7 cellular contexts compared by ENCODE assay signal in the genomic region with DNA sequence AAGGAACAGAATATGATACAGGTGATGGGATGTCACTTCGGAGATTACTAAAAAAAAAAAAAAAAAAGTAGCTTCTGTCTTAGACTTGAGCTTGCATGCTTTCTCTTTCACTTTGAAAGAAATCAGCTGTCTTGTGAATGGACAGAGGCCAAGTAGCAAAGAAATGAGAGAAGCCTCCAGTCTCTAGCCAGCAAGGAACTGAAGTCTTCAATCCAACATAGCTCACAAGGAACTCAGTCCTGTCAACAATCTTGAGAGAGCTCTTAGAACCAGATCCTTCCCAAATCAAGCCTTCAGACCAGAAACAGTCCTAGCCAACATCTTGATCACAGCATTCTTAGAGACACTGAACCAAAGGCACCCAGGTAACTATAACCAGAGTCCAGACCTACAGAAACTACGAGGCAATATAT.
DNase-seq lines count a peak whose midpoint lies in the region; ATAC-seq lines count a peak whose summit lies in the region.

No MANE protein-coding gene starts in this region.

- ATAC-seq in GM18517 (IDR thresholded peaks at IDR 0.05; ENCODE audit: unreplicated experiment) (peak; percentile 75), HG02678 (IDR thresholded peaks at IDR 0.05; ENCODE audit: unreplicated experiment) (peak; percentile 84)

- H3K4me1 Mint-ChIP-seq in T-helper 2 cell treated with Interferon-gamma antibody and Interleukin-4, amounts not matched to agents 5 μg/mL and 100 μg/mL, for 36 hours (ENCODE audit: low read depth): peaks cover 57% of the 10 kb centered on the region

- H3K4me3 Mint-ChIP-seq in T-helper 2 cell treated with Interferon-gamma antibody and Interleukin-4, amounts not matched to agents 5 μg/mL and 100 μg/mL, for 36 hours: peak overlapping the region; percentile 92

- H3K27ac Mint-ChIP-seq in T-helper 2 cell treated with Interferon-gamma antibody and Interleukin-4, amounts not matched to agents 5 μg/mL and 100 μg/mL, for 36 hours: peak overlapping the region; percentile 92

- DNase-seq in T-helper 2 cell treated with Interferon-gamma antibody and Interleukin-4, amounts not matched to agents 5 μg/mL and 100 μg/mL, for 36 hours (ENCODE audit: low spot score): no peak
- DNase-seq in glomerular visceral epithelial cell (ENCODE audit: extremely low spot score) (peak; percentile 37), smooth muscle cell of the brain vasculature (ENCODE audit: low read depth, low spot score) (peak; percentile 31), middle frontal gyrus (ENCODE audit: extremely low spot score, low spot score) (no peak), cortex of kidney (lab: John Stamatoyannopoulos, UW) (no peak)

- H3K27me3 Mint-ChIP-seq in T-helper 2 cell treated with Interferon-gamma antibody and Interleukin-4, amounts not matched to agents 5 μg/mL and 100 μg/mL, for 36 hours (ENCODE audit: low read depth): no peaks in the 10 kb centered on the region

- H3K9me3 Mint-ChIP-seq in T-helper 2 cell treated with Interferon-gamma antibody and Interleukin-4, amounts not matched to agents 5 μg/mL and 100 μg/mL, for 36 hours: no peaks in the 10 kb centered on the region

- H3K36me3 Mint-ChIP-seq in T-helper 2 cell treated with Interferon-gamma antibody and Interleukin-4, amounts not matched to agents 5 μg/mL and 100 μg/mL, for 36 hours (ENCODE audit: low read depth): peaks cover 60% of the 10 kb centered on the region

Comparison
In these comparisons a context has a peak if more than half of its experiments do, and no peak if none do; other contexts are left out.
1. DNase-seq: peak in glomerular visceral epithelial cell (single experiment) and smooth muscle cell of the brain vasculature (single experiment); none in T-helper 2 cell treated with Interferon-gamma antibody and Interleukin-4, amounts not matched to agents 5 μg/mL and 100 μg/mL, for 36 hours (single experiment), middle frontal gyrus (single experiment) and cortex of kidney (single experiment).